In the genomic region with DNA sequence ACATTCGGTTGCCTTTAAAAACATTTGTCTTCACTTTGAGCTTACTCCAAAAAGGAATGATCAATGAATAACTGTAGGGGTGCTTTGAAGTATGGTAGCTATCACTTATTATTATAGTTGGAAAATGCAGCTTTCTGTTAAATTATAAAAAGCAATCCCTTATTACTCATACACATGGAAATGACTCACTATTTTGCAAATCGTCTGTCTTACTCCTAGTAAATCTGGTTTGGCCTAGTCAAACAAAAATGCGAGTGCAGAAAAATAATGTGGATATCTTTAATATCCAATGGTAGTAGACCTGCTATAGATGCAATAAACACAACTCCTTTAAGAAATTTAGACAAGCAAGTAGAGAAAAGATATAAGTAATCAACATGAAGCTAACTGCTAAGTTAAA, we compare ENCODE assay signal across 20 cellular contexts.
A peak's percentile ranks its signal among the peaks of the same experiment; 100 is the strongest.
DNase-seq lines count a peak whose midpoint lies in the region; ATAC-seq and TF ChIP-seq lines count a peak whose summit lies in the region.
"Had no signal": no experiment of that assay in that cellular context is flagged by ENCODE, and none has a peak within 500 bp of the region (broad histone marks: within the 10 kb centered on the region; RNA-seq: fewer than 3 reads in every experiment).

No MANE protein-coding gene starts in this region.

- no peak overlapping the region for H3K27ac Mint-ChIP-seq in naive thymus-derived CD8-positive, alpha-beta T cell
- H3K27ac Mint-ChIP-seq: activated CD8-positive, alpha-beta T cell treated with anti-CD3 and anti-CD28 coated beads, Interleukin-2, amount 10 ng/mL, durations not matched to agents 7 days and 5 days; memory B cell; T-cell; type B pancreatic cell had no signal

- POLR2A ChIA-PET in naive thymus-derived CD8-positive, alpha-beta T cell (lab: Charles Lee), result no interaction called here
- POLR2A ChIA-PET in HEK293T (lab: Yijun Ruan, JAX), result no interaction called here

- no peaks in the 10 kb centered on the region for H3K27me3 Mint-ChIP-seq in naive thymus-derived CD8-positive, alpha-beta T cell
- H3K27me3 Mint-ChIP-seq: memory B cell, T-cell, type B pancreatic cell had no signal

- CTCF ChIA-PET in HEK293T (lab: Yijun Ruan, JAX), result no interaction called here

- H3K36me3 Mint-ChIP-seq in naive thymus-derived CD8-positive, alpha-beta T cell, result no peaks in the 10 kb centered on the region
- H3K36me3 Mint-ChIP-seq: memory B cell, T-cell, type B pancreatic cell had no signal

- no peak for ATAC-seq in naive thymus-derived CD8-positive, alpha-beta T cell
- no peak for ATAC-seq in HG03039 (IDR thresholded peaks at IDR 0.05; ENCODE audit: unreplicated experiment)
- ATAC-seq: activated CD8-positive, alpha-beta T cell treated with anti-CD3 and anti-CD28 coated beads, Interleukin-2, amount 10 ng/mL, durations not matched to agents 7 days and 5 days; body of pancreas; Panc1; T-cell had no signal

- DNase-seq in AG20443 (ENCODE audit: low spot score) (peak; percentile 35), HT1080 (ENCODE audit: low read depth) (peak; percentile 68), astrocyte of the hippocampus (ENCODE audit: low read depth, low spot score) (peak; percentile 14), glomerular visceral epithelial cell (ENCODE audit: extremely low spot score) (peak; percentile 9), NCI-H2081 (lab: John Stamatoyannopoulos, UW) (no peak), HEK293T (ENCODE audit: extremely low spot score) (no peak)
- DNase-seq in naive thymus-derived CD8-positive, alpha-beta T cell, result no peak
- DNase-seq: activated CD8-positive, alpha-beta T cell treated with anti-CD3 and anti-CD28 coated beads, Interleukin-2, amount 10 ng/mL, durations not matched to agents 7 days and 5 days; activated effector memory CD4-positive, alpha-beta T cell treated with Interleukin-2 at 50 U/mL for 16 hours; body of pancreas; DMS79 treated with DMSO at 0.1 percent for 48 hours; effector CD8-positive, alpha-beta T cell; NCI-H187 treated with DMSO at 0.1 percent for 48 hours; NCI-H524 treated with DMSO at 0.1 percent for 48 hours; T-cell; WERI-Rb-1 had no signal

- H3K4me1 Mint-ChIP-seq in naive thymus-derived CD8-positive, alpha-beta T cell, result no peaks in the 10 kb centered on the region
- H3K4me1 Mint-ChIP-seq: memory B cell, T-cell had no signal

- peaks cover 0 to 31% (median 10%) of the 10 kb centered on the region in 9 donors for H3K9me3 Mint-ChIP-seq in naive thymus-derived CD8-positive, alpha-beta T cell

- H3K4me3 Mint-ChIP-seq in naive thymus-derived CD8-positive, alpha-beta T cell, result no peak overlapping the region
- H3K4me3 Mint-ChIP-seq: activated CD8-positive, alpha-beta T cell treated with anti-CD3 and anti-CD28 coated beads, Interleukin-2, amount 10 ng/mL, durations not matched to agents 7 days and 5 days; memory B cell; T-cell; type B pancreatic cell had no signal

TF ChIP-seq in HEK293T, 16 proteins besides CTCF, POLR2A, EP300 and RAD21:
- TF ChIP-seq FOXA1 (IDR thresholded peaks at IDR 0.05) (no peak), L3MBTL2 (conservative IDR thresholded peaks at IDR 0.05) (no peak), LEF1 (IDR thresholded peaks at IDR 0.05; ENCODE audit: borderline replicate concordance) (no peak), SUZ12 (IDR thresholded peaks at IDR 0.05) (no peak), FOXM1 (IDR thresholded peaks at IDR 0.05; ENCODE audit: borderline replicate concordance) (no peak), ZNF384 (IDR thresholded peaks at IDR 0.05) (no peak), HDGF (IDR thresholded peaks at IDR 0.05; ENCODE audit: borderline replicate concordance) (no peak), ARNT (IDR thresholded peaks at IDR 0.05) (no peak), ELF4 (IDR thresholded peaks at IDR 0.05) (no peak), NFRKB (IDR thresholded peaks at IDR 0.05) (no peak), FOXK2 (IDR thresholded peaks at IDR 0.05) (no peak), TARDBP (IDR thresholded peaks at IDR 0.05) (no peak)
- TF ChIP-seq, protein P1, sequence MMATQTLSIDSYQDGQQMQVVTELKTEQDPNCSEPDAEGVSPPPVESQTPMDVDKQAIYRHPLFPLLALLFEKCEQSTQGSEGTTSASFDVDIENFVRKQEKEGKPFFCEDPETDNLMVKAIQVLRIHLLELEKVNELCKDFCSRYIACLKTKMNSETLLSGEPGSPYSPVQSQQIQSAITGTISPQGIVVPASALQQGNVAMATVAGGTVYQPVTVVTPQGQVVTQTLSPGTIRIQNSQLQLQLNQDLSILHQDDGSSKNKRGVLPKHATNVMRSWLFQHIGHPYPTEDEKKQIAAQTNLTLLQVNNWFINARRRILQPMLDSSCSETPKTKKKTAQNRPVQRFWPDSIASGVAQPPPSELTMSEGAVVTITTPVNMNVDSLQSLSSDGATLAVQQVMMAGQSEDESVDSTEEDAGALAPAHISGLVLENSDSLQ (IDR thresholded peaks at IDR 0.05), result no peak

Comparison
In these comparisons a context has a peak if more than half of its experiments do, and no peak if none do; other contexts are left out.
1. DNase-seq: peak in AG20443 (single experiment), HT1080 (single experiment), astrocyte of the hippocampus (single experiment) and glomerular visceral epithelial cell (single experiment); none in naive thymus-derived CD8-positive, alpha-beta T cell (0 of 10), NCI-H2081 (0 of 2) and HEK293T (single experiment).